34 cellular contexts compared by ENCODE assay signal in the genomic region with DNA sequence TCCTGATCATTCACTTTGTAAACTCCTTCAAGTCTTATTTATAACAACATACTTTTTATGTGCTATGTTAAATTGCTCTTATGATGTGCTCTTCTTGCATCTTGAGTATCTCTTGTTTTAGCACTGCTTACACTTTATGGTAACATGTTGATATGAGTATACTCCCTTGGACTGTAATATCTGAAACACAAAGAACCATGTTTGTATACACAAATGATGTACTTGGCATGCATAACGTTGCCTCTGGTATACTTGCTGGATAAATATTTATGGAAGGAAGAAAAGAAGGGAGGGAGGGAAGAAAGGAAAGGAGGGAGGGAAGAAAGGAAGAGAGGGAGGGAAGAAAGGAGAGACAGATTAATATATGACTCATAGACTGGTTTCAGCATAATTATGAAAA.
"Had no signal": no experiment of that assay in that cellular context is flagged by ENCODE, and none has a peak within 500 bp of the region (broad histone marks: within the 10 kb centered on the region; RNA-seq: fewer than 3 reads in every experiment).

No MANE protein-coding gene starts in this region.

- H3K27ac ChIP-seq: adrenal gland, body of pancreas, coronary artery, esophagus muscularis mucosa, gastroesophageal sphincter, heart right ventricle had no signal

- H3K9me3 Mint-ChIP-seq: activated CD4-positive, alpha-beta memory T cell treated with anti-CD3 and anti-CD28 coated beads for 36 hours; activated CD4-positive, alpha-beta T cell treated with anti-CD3 and anti-CD28 coated beads, Interleukin-2, amount 10 ng/mL, durations not matched to agents 24 days and 14 days; activated naive CD4-positive, alpha-beta T cell treated with anti-CD3 and anti-CD28 coated beads for 36 hours; activated naive CD4-positive, alpha-beta T cell treated with anti-CD3 and anti-CD28 coated beads, Interleukin-2, amount 50 U/mL, for 24 hours; activated naive CD8-positive, alpha-beta T cell treated with anti-CD3 and anti-CD28 coated beads for 36 hours; activated naive CD8-positive, alpha-beta T cell treated with anti-CD3 and anti-CD28 coated beads, Interleukin-2, amount 50 U/mL, for 24 hours; activated T-helper 1 cell treated with anti-CD3 and anti-CD28 coated beads, Interleukin-12 subunit alpha, Interleukin-12 subunit beta, Interleukin-2, Interleukin-4 antibody, amounts not matched to agents 30 ng/mL and 10 ng/mL and 1 ng/mL, durations not matched to agents 14 hours and 24 hours and 36 hours; activated T-helper 2 cell treated with anti-CD3 and anti-CD28 coated beads, Interferon-gamma antibody, Interleukin-2, Interleukin-4, amounts not matched to agents 10 μg/mL and 5 μg/mL and 100 μg/mL, durations not matched to agents 14 hours and 24 hours and 36 hours; dendritic cell treated with granulocyte-macrophage colony-stimulating factor and Interleukin-4, amounts not matched to agents 40 ng/mL and 50 ng/mL, for 4 days; endodermal cell had no signal

- FAIRE-seq: bronchial epithelial cell had no signal

- H3K27ac Mint-ChIP-seq: activated CD4-positive, alpha-beta memory T cell treated with anti-CD3 and anti-CD28 coated beads for 36 hours; activated CD4-positive, alpha-beta T cell treated with anti-CD3 and anti-CD28 coated beads for 36 hours; activated CD4-positive, alpha-beta T cell treated with anti-CD3 and anti-CD28 coated beads, Interleukin-2, amount 10 ng/mL, durations not matched to agents 24 days and 14 days; activated CD8-positive, alpha-beta memory T cell treated with anti-CD3 and anti-CD28 coated beads, Interleukin-2, amount 10 ng/mL, durations not matched to agents 7 days and 5 days; activated CD8-positive, alpha-beta T cell treated with anti-CD3 and anti-CD28 coated beads, Interleukin-2, amount 10 ng/mL, durations not matched to agents 7 days and 5 days; activated naive CD4-positive, alpha-beta T cell treated with anti-CD3 and anti-CD28 coated beads for 36 hours; activated naive CD4-positive, alpha-beta T cell treated with anti-CD3 and anti-CD28 coated beads, Interleukin-2, amount 50 U/mL, for 24 hours; activated naive CD8-positive, alpha-beta T cell treated with anti-CD3 and anti-CD28 coated beads for 36 hours; activated naive CD8-positive, alpha-beta T cell treated with anti-CD3 and anti-CD28 coated beads, Interleukin-2, amount 50 U/mL, for 24 hours; activated T-helper 1 cell treated with anti-CD3 and anti-CD28 coated beads, Interleukin-12 subunit alpha, Interleukin-12 subunit beta, Interleukin-2, Interleukin-4 antibody, amounts not matched to agents 30 ng/mL and 10 ng/mL and 1 ng/mL, durations not matched to agents 14 hours and 24 hours and 36 hours; activated T-helper 2 cell treated with anti-CD3 and anti-CD28 coated beads, Interferon-gamma antibody, Interleukin-2, Interleukin-4, amounts not matched to agents 10 μg/mL and 5 μg/mL and 100 μg/mL, durations not matched to agents 14 hours and 24 hours and 36 hours; dendritic cell treated with granulocyte-macrophage colony-stimulating factor and Interleukin-4, amounts not matched to agents 40 ng/mL and 50 ng/mL, for 4 days; endodermal cell had no signal

- H3K4me3 Mint-ChIP-seq: activated CD4-positive, alpha-beta memory T cell treated with anti-CD3 and anti-CD28 coated beads for 36 hours; activated CD4-positive, alpha-beta T cell treated with anti-CD3 and anti-CD28 coated beads for 36 hours; activated CD4-positive, alpha-beta T cell treated with anti-CD3 and anti-CD28 coated beads, Interleukin-2, amount 10 ng/mL, durations not matched to agents 24 days and 14 days; activated CD8-positive, alpha-beta memory T cell treated with anti-CD3 and anti-CD28 coated beads, Interleukin-2, amount 10 ng/mL, durations not matched to agents 7 days and 5 days; activated CD8-positive, alpha-beta T cell treated with anti-CD3 and anti-CD28 coated beads, Interleukin-2, amount 10 ng/mL, durations not matched to agents 7 days and 5 days; activated naive CD4-positive, alpha-beta T cell treated with anti-CD3 and anti-CD28 coated beads for 36 hours; activated naive CD4-positive, alpha-beta T cell treated with anti-CD3 and anti-CD28 coated beads, Interleukin-2, amount 50 U/mL, for 24 hours; activated naive CD8-positive, alpha-beta T cell treated with anti-CD3 and anti-CD28 coated beads for 36 hours; activated naive CD8-positive, alpha-beta T cell treated with anti-CD3 and anti-CD28 coated beads, Interleukin-2, amount 50 U/mL, for 24 hours; activated T-helper 1 cell treated with anti-CD3 and anti-CD28 coated beads, Interleukin-12 subunit alpha, Interleukin-12 subunit beta, Interleukin-2, Interleukin-4 antibody, amounts not matched to agents 30 ng/mL and 10 ng/mL and 1 ng/mL, durations not matched to agents 14 hours and 24 hours and 36 hours; central memory CD8-positive, alpha-beta T cell; dendritic cell treated with granulocyte-macrophage colony-stimulating factor and Interleukin-4, amounts not matched to agents 40 ng/mL and 50 ng/mL, for 4 days; endodermal cell had no signal

- H3K4me3 ChIP-seq: adrenal gland, body of pancreas, coronary artery, dorsolateral prefrontal cortex, esophagus muscularis mucosa, gastroesophageal sphincter, heart right ventricle had no signal

- DNase-seq: activated CD4-positive, alpha-beta memory T cell treated with anti-CD3 and anti-CD28 coated beads for 36 hours; activated CD4-positive, alpha-beta T cell treated with anti-CD3 and anti-CD28 coated beads for 36 hours; activated CD4-positive, alpha-beta T cell treated with anti-CD3 and anti-CD28 coated beads, Interleukin-2, amount 10 ng/mL, durations not matched to agents 24 days and 14 days; activated CD4-positive, CD25-positive, alpha-beta regulatory T cell; activated CD4-positive, CD25-positive, alpha-beta regulatory T cell treated with anti-CD3 and anti-CD28 coated beads, Interleukin-2, amount 50 U/mL, for 72 hours; activated CD8-positive, alpha-beta memory T cell treated with anti-CD3 and anti-CD28 coated beads, Interleukin-2, amount 10 ng/mL, durations not matched to agents 7 days and 5 days; activated CD8-positive, alpha-beta memory T cell treated with anti-CD3 and anti-CD28 coated beads, Interleukin-2, amount 50 U/mL, for 4 hours; activated CD8-positive, alpha-beta T cell treated with anti-CD3 and anti-CD28 coated beads, Interleukin-2, amount 10 ng/mL, durations not matched to agents 7 days and 5 days; activated effector memory CD4-positive, alpha-beta T cell treated with anti-CD3 and anti-CD28 coated beads, Interleukin-2, amount 50 U/mL, for 16 hours; activated naive CD4-positive, alpha-beta T cell treated with anti-CD3 and anti-CD28 coated beads for 36 hours; activated naive CD8-positive, alpha-beta T cell treated with anti-CD3 and anti-CD28 coated beads for 36 hours; activated naive CD8-positive, alpha-beta T cell treated with anti-CD3 and anti-CD28 coated beads, Interleukin-2, amount 50 U/mL, for 24 hours; activated T-cell treated with anti-CD3 and anti-CD28 coated beads, Interleukin-2, amount 50 U/mL, for 1 hour; activated T-cell treated with anti-CD3 and anti-CD28 coated beads, Interleukin-2, amount 50 U/mL, for 48 hours; adrenal gland; amygdala; aorta; body of pancreas; dorsolateral prefrontal cortex; effector memory CD4-positive, alpha-beta T cell; endodermal cell; erythroblast; foreskin melanocyte; heart right ventricle; T-helper 2 cell had no signal

- ATAC-seq: activated CD4-positive, alpha-beta T cell treated with anti-CD3 and anti-CD28 coated beads for 36 hours; activated CD8-positive, alpha-beta memory T cell treated with anti-CD3 and anti-CD28 coated beads, Interleukin-2, amount 10 ng/mL, durations not matched to agents 7 days and 5 days; activated CD8-positive, alpha-beta T cell treated with anti-CD3 and anti-CD28 coated beads, Interleukin-2, amount 10 ng/mL, durations not matched to agents 7 days and 5 days; activated naive CD8-positive, alpha-beta T cell treated with anti-CD3 and anti-CD28 coated beads, Interleukin-2, amount 50 U/mL, for 24 hours; body of pancreas; gastroesophageal sphincter; heart right ventricle had no signal

- H3K4me1 ChIP-seq: adrenal gland, body of pancreas, esophagus muscularis mucosa, gastroesophageal sphincter, heart right ventricle had no signal

- H3K9me3 ChIP-seq: adrenal gland, body of pancreas, esophagus muscularis mucosa, gastroesophageal sphincter, heart right ventricle had no signal

- H3K27me3 Mint-ChIP-seq: activated CD4-positive, alpha-beta memory T cell treated with anti-CD3 and anti-CD28 coated beads for 36 hours; activated CD4-positive, alpha-beta T cell treated with anti-CD3 and anti-CD28 coated beads for 36 hours; activated CD4-positive, alpha-beta T cell treated with anti-CD3 and anti-CD28 coated beads, Interleukin-2, amount 10 ng/mL, durations not matched to agents 24 days and 14 days; activated CD8-positive, alpha-beta memory T cell treated with anti-CD3 and anti-CD28 coated beads, Interleukin-2, amount 10 ng/mL, durations not matched to agents 7 days and 5 days; activated naive CD4-positive, alpha-beta T cell treated with anti-CD3 and anti-CD28 coated beads, Interleukin-2, amount 50 U/mL, for 24 hours; activated naive CD8-positive, alpha-beta T cell treated with anti-CD3 and anti-CD28 coated beads for 36 hours; activated naive CD8-positive, alpha-beta T cell treated with anti-CD3 and anti-CD28 coated beads, Interleukin-2, amount 50 U/mL, for 24 hours; central memory CD8-positive, alpha-beta T cell; dendritic cell treated with granulocyte-macrophage colony-stimulating factor and Interleukin-4, amounts not matched to agents 40 ng/mL and 50 ng/mL, for 4 days had no signal

- H3K4me1 Mint-ChIP-seq: activated CD4-positive, alpha-beta T cell treated with anti-CD3 and anti-CD28 coated beads for 36 hours; activated CD4-positive, alpha-beta T cell treated with anti-CD3 and anti-CD28 coated beads, Interleukin-2, amount 10 ng/mL, durations not matched to agents 24 days and 14 days; activated CD8-positive, alpha-beta memory T cell treated with anti-CD3 and anti-CD28 coated beads, Interleukin-2, amount 10 ng/mL, durations not matched to agents 7 days and 5 days; activated naive CD4-positive, alpha-beta T cell treated with anti-CD3 and anti-CD28 coated beads, Interleukin-2, amount 50 U/mL, for 24 hours; activated naive CD8-positive, alpha-beta T cell treated with anti-CD3 and anti-CD28 coated beads for 36 hours; activated naive CD8-positive, alpha-beta T cell treated with anti-CD3 and anti-CD28 coated beads, Interleukin-2, amount 50 U/mL, for 24 hours; central memory CD8-positive, alpha-beta T cell had no signal

- H3K36me3 Mint-ChIP-seq: activated CD4-positive, alpha-beta memory T cell treated with anti-CD3 and anti-CD28 coated beads for 36 hours; activated CD8-positive, alpha-beta memory T cell treated with anti-CD3 and anti-CD28 coated beads, Interleukin-2, amount 10 ng/mL, durations not matched to agents 7 days and 5 days; activated naive CD4-positive, alpha-beta T cell treated with anti-CD3 and anti-CD28 coated beads, Interleukin-2, amount 50 U/mL, for 24 hours; activated naive CD8-positive, alpha-beta T cell treated with anti-CD3 and anti-CD28 coated beads for 36 hours had no signal

- H3K36me3 ChIP-seq: adrenal gland, esophagus muscularis mucosa, gastroesophageal sphincter, heart right ventricle had no signal

- H3K27me3 ChIP-seq: adrenal gland, body of pancreas, dorsolateral prefrontal cortex, esophagus muscularis mucosa, gastroesophageal sphincter, heart right ventricle had no signal
